ENCODE assay signal across 26 cellular contexts in the genomic region with DNA sequence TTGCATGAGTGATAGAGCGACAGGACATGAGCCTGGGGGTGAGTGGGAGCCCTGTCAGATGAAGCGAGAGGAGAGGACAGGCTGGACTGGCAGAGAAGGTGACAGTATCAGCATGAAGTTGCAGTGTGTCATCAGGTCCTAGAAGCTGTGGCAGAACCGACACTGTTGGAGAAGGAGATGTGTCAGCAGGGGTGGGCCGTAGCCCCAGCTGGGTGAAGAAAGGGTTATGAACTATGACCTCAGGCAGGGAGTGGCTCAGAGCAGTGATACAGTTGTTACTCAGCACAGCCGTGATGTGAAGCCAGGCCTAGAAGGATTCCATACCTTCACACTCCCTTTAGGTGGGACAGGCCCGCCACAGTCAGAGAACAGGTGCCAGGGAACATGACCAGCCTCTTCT. TPM values are rescaled to one million over a fixed set of nuclear protein-coding genes. Genes with fewer than 3 reads are reported as not detected.
DNase-seq lines count a peak whose midpoint lies in the region; ATAC-seq and TF ChIP-seq lines count a peak whose summit lies in the region.
"Had no signal": no experiment of that assay in that cellular context is flagged by ENCODE, and none has a peak within 500 bp of the region (broad histone marks: within the 10 kb centered on the region; RNA-seq: fewer than 3 reads in every experiment).

No MANE protein-coding gene starts in this region.

- TF ChIP-seq CTCF in prostate gland (IDR thresholded peaks at IDR 0.05), result no peak

- 88% methylated on average over 6 of the region's 6 CpGs for WGBS in prostate gland

- no peaks in the 10 kb centered on the region for H3K9me3 Mint-ChIP-seq in activated naive CD8-positive, alpha-beta T cell treated with anti-CD3 and anti-CD28 coated beads, Interleukin-2, amount 50 U/mL, for 24 hours
- H3K9me3 Mint-ChIP-seq in activated naive CD8-positive, alpha-beta T cell treated with anti-CD3 and anti-CD28 coated beads for 36 hours, result no peaks in the 10 kb centered on the region
- H3K9me3 Mint-ChIP-seq in stimulated activated effector memory CD8-positive, alpha-beta T cell treated with anti-CD3 and anti-CD28 coated beads, Interleukin-12 subunit alpha, Interleukin-12 subunit beta, amount 100 ng/mL, for 72 hours, result no peaks in the 10 kb centered on the region
- H3K9me3 Mint-ChIP-seq in naive thymus-derived CD8-positive, alpha-beta T cell, result no peaks in the 10 kb centered on the region
- H3K9me3 Mint-ChIP-seq: H9, HFFc6 had no signal

- intact Hi-C loops in prostate gland (cut with DNase I), result loop anchor here (5.0 kb wide), 2 partner anchors 77 to 187 kb away; partner anchors contain the start of gene CSNK1A1

- no peak for TF ChIP-seq POLR2A in prostate gland (IDR thresholded peaks at IDR 0.05)

- H3K36me3 ChIP-seq in prostate gland, result no peaks in the 10 kb centered on the region

- H3K4me1 ChIP-seq in prostate gland (replicated peaks), result no peaks in the 10 kb centered on the region

- no peaks in the 10 kb centered on the region for H3K27me3 ChIP-seq in prostate gland (replicated peaks; ENCODE audit: insufficient read depth)

- H3K27ac Mint-ChIP-seq in activated naive CD8-positive, alpha-beta T cell treated with anti-CD3 and anti-CD28 coated beads, Interleukin-2, amount 50 U/mL, for 24 hours, result no peak overlapping the region
- H3K27ac Mint-ChIP-seq in activated naive CD8-positive, alpha-beta T cell treated with anti-CD3 and anti-CD28 coated beads for 36 hours, result no peak overlapping the region
- H3K27ac Mint-ChIP-seq in T-helper 17 cell, result peak overlapping the region; percentile 32
- H3K27ac Mint-ChIP-seq in stimulated activated effector memory CD8-positive, alpha-beta T cell treated with anti-CD3 and anti-CD28 coated beads, Interleukin-12 subunit alpha, Interleukin-12 subunit beta, amount 100 ng/mL, for 72 hours, result peak overlapping the region; percentile 53
- peak overlapping the region in 4 of 10 donors; percentile 9 to 78 (median 36) for H3K27ac Mint-ChIP-seq in naive thymus-derived CD8-positive, alpha-beta T cell
- H3K27ac Mint-ChIP-seq: H9, HFFc6 had no signal

- no peak for DNase-seq in activated naive CD8-positive, alpha-beta T cell treated with anti-CD3 and anti-CD28 coated beads, Interleukin-2, amount 50 U/mL, for 24 hours
- DNase-seq in activated naive CD8-positive, alpha-beta T cell treated with anti-CD3 and anti-CD28 coated beads for 36 hours, result no peak
- DNase-seq in T-helper 17 cell (no peak), epithelial cell of prostate (ENCODE audit: low read depth, low spot score) (no peak), prostate gland (ENCODE audit: low spot score) (no peak)
- no peak for DNase-seq in stimulated activated effector memory CD8-positive, alpha-beta T cell treated with anti-CD3 and anti-CD28 coated beads, Interleukin-12 subunit alpha, Interleukin-12 subunit beta, amount 100 ng/mL, for 72 hours (ENCODE audit: low spot score in 2 of 2)
- DNase-seq in naive thymus-derived CD8-positive, alpha-beta T cell, result no peak
- DNase-seq: AML-193; DMS53; EL; H9; HFFc6; KBM-7; MM.1S; NCI-H1105; NCI-H146; NCI-H2029 treated with DMSO at 0.1 percent for 48 hours; NCI-H226; NCI-H510A treated with DMSO at 0.1 percent for 48 hours; NCI-H774; NK-92 treated with Interleukin-12 subunit alpha and Interleukin-12 subunit beta, amount 100 ng/mL, for 24 hours had no signal

- peak; percentile 6 for ATAC-seq in activated naive CD8-positive, alpha-beta T cell treated with anti-CD3 and anti-CD28 coated beads, Interleukin-2, amount 50 U/mL, for 24 hours
- ATAC-seq in T-helper 17 cell (no peak), GM19328 (IDR thresholded peaks at IDR 0.05; ENCODE audit: unreplicated experiment) (no peak)
- peak; percentile 71 for ATAC-seq in stimulated activated effector memory CD8-positive, alpha-beta T cell treated with anti-CD3 and anti-CD28 coated beads, Interleukin-12 subunit alpha, Interleukin-12 subunit beta, amount 100 ng/mL, for 72 hours
- no peak for ATAC-seq in naive thymus-derived CD8-positive, alpha-beta T cell
- ATAC-seq: Panc1, SK-N-SH treated with all-trans-retinoic acid at 6 μM for 48 hours had no signal

- H3K9me3 ChIP-seq in T-helper 17 cell (ENCODE audit: control insufficient read depth, low read length, poor library complexity, severe bottlenecking) (no peaks in the 10 kb centered on the region), prostate gland (no peaks in the 10 kb centered on the region)

- H3K4me3 ChIP-seq in prostate gland, result no peak overlapping the region

- H3K27me3 Mint-ChIP-seq in activated naive CD8-positive, alpha-beta T cell treated with anti-CD3 and anti-CD28 coated beads, Interleukin-2, amount 50 U/mL, for 24 hours, result no peaks in the 10 kb centered on the region
- H3K27me3 Mint-ChIP-seq in activated naive CD8-positive, alpha-beta T cell treated with anti-CD3 and anti-CD28 coated beads for 36 hours, result no peaks in the 10 kb centered on the region
- H3K27me3 Mint-ChIP-seq in T-helper 17 cell, result no peaks in the 10 kb centered on the region
- no peaks in the 10 kb centered on the region for H3K27me3 Mint-ChIP-seq in naive thymus-derived CD8-positive, alpha-beta T cell

- H3K36me3 Mint-ChIP-seq in activated naive CD8-positive, alpha-beta T cell treated with anti-CD3 and anti-CD28 coated beads, Interleukin-2, amount 50 U/mL, for 24 hours (ENCODE audit: low read depth), result peaks cover 4% of the 10 kb centered on the region
- H3K36me3 Mint-ChIP-seq in activated naive CD8-positive, alpha-beta T cell treated with anti-CD3 and anti-CD28 coated beads for 36 hours, result peaks cover 6% of the 10 kb centered on the region
- peaks cover 5% of the 10 kb centered on the region for H3K36me3 Mint-ChIP-seq in T-helper 17 cell (ENCODE audit: low read depth)
- H3K36me3 Mint-ChIP-seq in stimulated activated effector memory CD8-positive, alpha-beta T cell treated with anti-CD3 and anti-CD28 coated beads, Interleukin-12 subunit alpha, Interleukin-12 subunit beta, amount 100 ng/mL, for 72 hours, result no peaks in the 10 kb centered on the region
- peaks cover 0 to 30% (median 11%) of the 10 kb centered on the region in 3 donors for H3K36me3 Mint-ChIP-seq in naive thymus-derived CD8-positive, alpha-beta T cell

- H3K27ac ChIP-seq in epithelial cell of prostate, result peak overlapping the region; percentile 31
- no peak overlapping the region for H3K27ac ChIP-seq in prostate gland
- H3K27ac ChIP-seq: C4-2B had no signal

- POLR2A ChIA-PET in naive thymus-derived CD8-positive, alpha-beta T cell (lab: Charles Lee), result interaction anchor here (1.3 to 4.4 kb wide), 2 partner anchors 7 to 18 kb away, joined by 4 to 35 read pairs; partner anchors contain the start of genes GRPEL2 and PCYOX1L

- H3K4me1 Mint-ChIP-seq in activated naive CD8-positive, alpha-beta T cell treated with anti-CD3 and anti-CD28 coated beads, Interleukin-2, amount 50 U/mL, for 24 hours, result peaks cover 7% of the 10 kb centered on the region
- peaks cover 7% of the 10 kb centered on the region for H3K4me1 Mint-ChIP-seq in activated naive CD8-positive, alpha-beta T cell treated with anti-CD3 and anti-CD28 coated beads for 36 hours
- peaks cover 30% of the 10 kb centered on the region for H3K4me1 Mint-ChIP-seq in T-helper 17 cell
- peaks cover 15% of the 10 kb centered on the region for H3K4me1 Mint-ChIP-seq in stimulated activated effector memory CD8-positive, alpha-beta T cell treated with anti-CD3 and anti-CD28 coated beads, Interleukin-12 subunit alpha, Interleukin-12 subunit beta, amount 100 ng/mL, for 72 hours
- peaks cover 16 to 62% (median 41%) of the 10 kb centered on the region in 4 donors for H3K4me1 Mint-ChIP-seq in naive thymus-derived CD8-positive, alpha-beta T cell

- no peak overlapping the region for H3K4me3 Mint-ChIP-seq in activated naive CD8-positive, alpha-beta T cell treated with anti-CD3 and anti-CD28 coated beads, Interleukin-2, amount 50 U/mL, for 24 hours
- no peak overlapping the region for H3K4me3 Mint-ChIP-seq in activated naive CD8-positive, alpha-beta T cell treated with anti-CD3 and anti-CD28 coated beads for 36 hours
- H3K4me3 Mint-ChIP-seq in T-helper 17 cell, result no peak overlapping the region
- no peak overlapping the region for H3K4me3 Mint-ChIP-seq in stimulated activated effector memory CD8-positive, alpha-beta T cell treated with anti-CD3 and anti-CD28 coated beads, Interleukin-12 subunit alpha, Interleukin-12 subunit beta, amount 100 ng/mL, for 72 hours
- no peak overlapping the region for H3K4me3 Mint-ChIP-seq in naive thymus-derived CD8-positive, alpha-beta T cell
- H3K4me3 Mint-ChIP-seq: H9, HFFc6 had no signal

RNA-seq across cellular contexts. Expression of gene PCYOX1L, which starts 7.6 kb away (rescaled TPM):
- 10 to 100 TPM; 17.2 to 18.2 TPM for total RNA-seq in activated naive CD8-positive, alpha-beta T cell treated with anti-CD3 and anti-CD28 coated beads for 36 hours
- total RNA-seq in T-helper 17 cell, result 10 to 100 TPM; 33.1 to 35.0 TPM
- 10 to 100 TPM in 1 of 2 donors, 1 to 10 TPM in 1; 7.7 to 20.7 TPM for total RNA-seq in prostate gland
- 10 to 100 TPM; 40.0 to 47.0 TPM for total RNA-seq in naive thymus-derived CD8-positive, alpha-beta T cell
- polyA plus RNA-seq in naive thymus-derived CD8-positive, alpha-beta T cell, result 10 to 100 TPM in 2 of 3 donors, 1 to 10 TPM in 1; 6.6 to 17.6 (median 12.6) TPM

RNA-seq across cellular contexts. Expression of gene IL17B, which starts 13.7 kb away (rescaled TPM):
- not detected for total RNA-seq in activated naive CD8-positive, alpha-beta T cell treated with anti-CD3 and anti-CD28 coated beads for 36 hours
- total RNA-seq in T-helper 17 cell (not detected), prostate gland (1 to 10 TPM in 1 of 2 donors, not detected in 1; 9.3 TPM)
- total RNA-seq in naive thymus-derived CD8-positive, alpha-beta T cell, result not detected
- not detected for polyA plus RNA-seq in naive thymus-derived CD8-positive, alpha-beta T cell
- total RNA-seq: A172, H9 had no signal

RNA-seq across cellular contexts. Expression of gene GRPEL2, which starts 20.1 kb away (rescaled TPM):
- total RNA-seq in activated naive CD8-positive, alpha-beta T cell treated with anti-CD3 and anti-CD28 coated beads for 36 hours, result 10 to 100 TPM; 55.3 to 56.4 TPM
- total RNA-seq in T-helper 17 cell (10 to 100 TPM; 21.2 to 33.0 TPM), prostate gland (10 to 100 TPM; 11.1 to 12.0 TPM)
- total RNA-seq in naive thymus-derived CD8-positive, alpha-beta T cell, result 10 to 100 TPM; 47.6 to 48.0 TPM
- polyA plus RNA-seq in naive thymus-derived CD8-positive, alpha-beta T cell, result 1 to 10 TPM; 4.2 to 6.6 (median 5.8) TPM

Comparison
In these comparisons a context has a peak if more than half of its experiments do, and no peak if none do; other contexts are left out.
1. ATAC-seq: peak in activated naive CD8-positive, alpha-beta T cell treated with anti-CD3 and anti-CD28 coated beads, Interleukin-2, amount 50 U/mL, for 24 hours (single experiment) and stimulated activated effector memory CD8-positive, alpha-beta T cell treated with anti-CD3 and anti-CD28 coated beads, Interleukin-12 subunit alpha, Interleukin-12 subunit beta, amount 100 ng/mL, for 72 hours (single experiment); none in T-helper 17 cell (single experiment), GM19328 (single experiment) and naive thymus-derived CD8-positive, alpha-beta T cell (0 of 2).
2. H3K27ac Mint-ChIP-seq: peak in T-helper 17 cell (single experiment) and stimulated activated effector memory CD8-positive, alpha-beta T cell treated with anti-CD3 and anti-CD28 coated beads, Interleukin-12 subunit alpha, Interleukin-12 subunit beta, amount 100 ng/mL, for 72 hours (single experiment); none in activated naive CD8-positive, alpha-beta T cell treated with anti-CD3 and anti-CD28 coated beads, Interleukin-2, amount 50 U/mL, for 24 hours (single experiment) and activated naive CD8-positive, alpha-beta T cell treated with anti-CD3 and anti-CD28 coated beads for 36 hours (single experiment).